Comparison of ENCODE assay signal across 8 cellular contexts in genomic region chr6:108116781-108117426, GRCh38.
A peak's percentile ranks its signal among the peaks of the same experiment; 100 is the strongest.
DNase-seq lines count a peak whose midpoint lies in the region; ATAC-seq lines count a peak whose summit lies in the region.

No MANE protein-coding gene starts in this region.

- ATAC-seq in HG03342 (IDR thresholded peaks at IDR 0.05; ENCODE audit: unreplicated experiment) = no peak
- ATAC-seq in HG02870 (IDR thresholded peaks at IDR 0.05; ENCODE audit: unreplicated experiment) = no peak
- ATAC-seq in GM21423 (IDR thresholded peaks at IDR 0.05; ENCODE audit: unreplicated experiment) = no peak

- H3K9ac ChIP-seq in adipocyte (ENCODE audit: low read length) = no peak overlapping the region
- no peak overlapping the region for H3K9ac ChIP-seq in mucosa of rectum (ENCODE audit: low read depth in 1 of 2, low read length in 2 of 2)

- peaks cover 25% of the 10 kb centered on the region for H3K4me1 ChIP-seq in adipocyte (ENCODE audit: control insufficient read depth, insufficient read depth, low read length)
- H3K4me1 ChIP-seq in mucosa of rectum (ENCODE audit: control insufficient read depth in 2 of 2, insufficient read depth in 2 of 2, low read length in 2 of 2) = peaks cover 27 to 38% of the 10 kb centered on the region in 2 donors

- H3K27ac ChIP-seq in mucosa of rectum (ENCODE audit: low read depth in 2 of 2, low read length in 2 of 2) = no peak overlapping the region

- H3K9me3 ChIP-seq in adipocyte (ENCODE audit: control insufficient read depth, low read length) = no peaks in the 10 kb centered on the region
- peaks cover 0 to 3% of the 10 kb centered on the region in 2 donors for H3K9me3 ChIP-seq in mucosa of rectum (ENCODE audit: control insufficient read depth in 2 of 2, low read length in 2 of 2)

- H3K27me3 ChIP-seq in adipocyte (replicated peaks; ENCODE audit: control insufficient read depth, insufficient read depth, low read length) = peaks cover 57% of the 10 kb centered on the region
- H3K27me3 ChIP-seq in mucosa of rectum (ENCODE audit: control insufficient read depth in 2 of 2, insufficient read depth in 2 of 2, low read length in 2 of 2) = peaks cover 70 to 75% of the 10 kb centered on the region in 2 donors

- no peaks in the 10 kb centered on the region for H3K36me3 ChIP-seq in adipocyte (ENCODE audit: control insufficient read depth, insufficient read depth, low read length, severe bottlenecking)
- no peaks in the 10 kb centered on the region for H3K36me3 ChIP-seq in mucosa of rectum (ENCODE audit: control insufficient read depth in 2 of 2, insufficient read depth in 2 of 2, low read length in 2 of 2)

- peak; percentile 11 for DNase-seq in stimulated activated CD4-positive, alpha-beta T cell treated with anti-CD3 and anti-CD28 coated beads, Interleukin-15, amount 100 ng/mL, for 24 hours
- DNase-seq in stimulated activated CD4-positive, alpha-beta T cell treated with anti-CD3 and anti-CD28 coated beads, Interleukin-12 subunit alpha, Interleukin-12 subunit beta, amount 100 ng/mL, for 4 hours = no peak
- DNase-seq in adipocyte (ENCODE audit: low read depth) (no peak), NCI-H187 treated with DMSO at 0.1 percent for 48 hours (lab: John Stamatoyannopoulos, UW) (no peak)

- peak overlapping the region; percentile 80 for H3K4me3 ChIP-seq in adipocyte (ENCODE audit: low read length)
- H3K4me3 ChIP-seq in mucosa of rectum (ENCODE audit: low read length in 2 of 2) = peak overlapping the region; percentile 72 to 73
